In the genomic region with DNA sequence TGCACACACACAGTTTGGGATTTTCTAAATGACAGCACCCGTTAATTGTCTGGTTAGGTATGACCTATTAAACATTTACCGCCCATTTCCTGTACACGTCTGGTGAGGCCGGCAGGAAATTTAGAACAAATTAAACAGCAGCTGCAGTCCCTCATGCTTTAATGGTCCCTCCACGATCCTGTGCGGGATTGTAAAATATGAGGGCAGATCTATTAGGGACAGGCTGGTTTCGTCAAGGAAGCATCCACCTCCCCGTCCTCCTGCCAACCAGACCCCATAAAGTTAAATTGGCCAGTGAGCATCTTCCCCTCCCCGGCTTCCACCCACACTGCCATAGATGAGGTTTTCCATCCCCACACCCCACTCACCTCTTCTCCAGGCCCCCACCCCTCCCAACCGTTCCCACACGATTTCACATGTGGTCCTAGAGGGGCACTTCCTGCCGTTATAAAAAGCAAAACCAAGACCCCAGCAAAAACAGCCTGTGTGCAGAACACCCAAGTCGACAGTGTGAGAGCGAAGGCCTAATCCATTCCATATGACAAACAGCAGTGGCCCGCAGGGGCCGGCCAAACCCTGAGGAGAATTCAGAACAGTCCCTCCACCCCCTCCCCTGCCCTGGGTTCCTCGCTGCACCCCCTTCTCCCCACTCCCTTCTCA, we compare ENCODE assay signal across 18 cellular contexts.
DNase-seq lines count a peak whose midpoint lies in the region; ATAC-seq, FAIRE-seq and TF ChIP-seq lines count a peak whose summit lies in the region.
"Had no signal": no experiment of that assay in that cellular context is flagged by ENCODE, and none has a peak within 500 bp of the region (broad histone marks: within the 10 kb centered on the region; RNA-seq: fewer than 3 reads in every experiment).

No MANE protein-coding gene starts in this region.

- TF ChIP-seq POLR2A in spleen (IDR thresholded peaks at IDR 0.05) (no peak), esophagus squamous epithelium (IDR thresholded peaks at IDR 0.05) (no peak)

- H3K9me3 ChIP-seq in Loucy (ENCODE audit: insufficient read depth, low read depth, low read length) (no peaks in the 10 kb centered on the region), spleen (no peaks in the 10 kb centered on the region), esophagus squamous epithelium (no peaks in the 10 kb centered on the region)

- H3K4me1 ChIP-seq in Loucy (ENCODE audit: insufficient read depth, low read length, poor library complexity, severe bottlenecking) (peaks cover 41% of the 10 kb centered on the region), spleen (peaks cover 0 to 22% (median 1%) of the 10 kb centered on the region in 6 donors), esophagus squamous epithelium (no peaks in the 10 kb centered on the region)

- intact Hi-C loops in spleen (cut with DNase I; ENCODE audit: low total_unique reads) (no loop called here), esophagus squamous epithelium (cut with DNase I) (no loop called here)

- H3F3A ChIP-seq in Loucy (ENCODE audit: low read depth), result peaks cover 3% of the 10 kb centered on the region; the same call in 1 of the 2 replicates

- no peaks in the 10 kb centered on the region for H3K36me3 Mint-ChIP-seq in effector memory CD8-positive, alpha-beta T cell (ENCODE audit: insufficient read depth)
- H3K36me3 Mint-ChIP-seq: CD8-positive, alpha-beta T cell; IgD-negative memory B cell had no signal

- H3K9ac ChIP-seq in Loucy (ENCODE audit: low read depth, low read length, poor library complexity, severe bottlenecking), result peak overlapping the region; percentile 71

- no peak for TF ChIP-seq CTCF in Loucy (conservative IDR thresholded peaks at IDR 0.05; ENCODE audit: low read length)
- no peak for TF ChIP-seq CTCF in spleen (IDR thresholded peaks at IDR 0.05 in 8 of 11, conservative IDR thresholded peaks at IDR 0.05 in 3 of 11)
- TF ChIP-seq CTCF in esophagus squamous epithelium (IDR thresholded peaks at IDR 0.05), result no peak

- H3K4me3 ChIP-seq in Loucy (ENCODE audit: low read length, poor library complexity, severe bottlenecking) (peak overlapping the region; percentile 74), spleen (no peak overlapping the region), esophagus squamous epithelium (no peak overlapping the region)

- DNase-seq in GM18507 (ENCODE audit: extremely low spot score, insufficient read length, low read depth), result peak; percentile 9
- peak; percentile 87 for DNase-seq in left kidney (ENCODE audit: low read depth, low spot score)
- peak; percentile 12 for DNase-seq in spleen
- DNase-seq in stimulated activated CD4-positive, alpha-beta T cell treated with anti-CD3 and anti-CD28 coated beads, Interleukin-15, amount 100 ng/mL, for 24 hours, result no peak
- no peak for DNase-seq in esophagus squamous epithelium (lab: John Stamatoyannopoulos, UW)
- DNase-seq in effector memory CD8-positive, alpha-beta T cell, result no peak
- DNase-seq: C1 segment of cervical spinal cord; CD8-positive, alpha-beta T cell; DND-41; NCI-H1694 treated with DMSO at 0.1 percent for 48 hours; NCI-H2081 treated with DMSO at 0.1 percent for 48 hours; NCI-H446; NCI-H526; OCI-M1 had no signal

- peaks cover 4% of the 10 kb centered on the region; the same call in 1 of the 2 replicates for H3K79me2 ChIP-seq in Loucy (ENCODE audit: insufficient read depth, low read length)

- H3K4me1 Mint-ChIP-seq in effector memory CD8-positive, alpha-beta T cell (ENCODE audit: low read depth in 2 of 2), result no peaks in the 10 kb centered on the region

- FAIRE-seq in GM18507 (lab: Jason Lieb, UNC), result peak; percentile 35
- FAIRE-seq: GM12891 had no signal

- H3K27me3 ChIP-seq in Loucy (ENCODE audit: insufficient read depth, low read length, poor library complexity, severe bottlenecking), result no peaks in the 10 kb centered on the region
- peaks cover 0 to 39% (median 0%) of the 10 kb centered on the region in 7 donors for H3K27me3 ChIP-seq in spleen (replicated peaks in 1 of 7)
- H3K27me3 ChIP-seq in esophagus squamous epithelium, result peaks cover 0 to 37% (median 0%) of the 10 kb centered on the region in 4 donors

- H3K4me2 ChIP-seq in Loucy (ENCODE audit: low read depth, low read length, poor library complexity, severe bottlenecking), result peak overlapping the region; percentile 86

- no peaks in the 10 kb centered on the region for H4K20me1 ChIP-seq in Loucy (ENCODE audit: insufficient read depth, low read length, poor library complexity, severe bottlenecking)

- H3K27ac ChIP-seq in spleen (no peak overlapping the region), esophagus squamous epithelium (no peak overlapping the region)

- H3K36me3 ChIP-seq in Loucy (ENCODE audit: insufficient read depth, low read length), result no peaks in the 10 kb centered on the region
- H3K36me3 ChIP-seq in spleen, result no peaks in the 10 kb centered on the region
- no peaks in the 10 kb centered on the region for H3K36me3 ChIP-seq in esophagus squamous epithelium

- WGBS in spleen, 5 donors, result 63 to 72% (median 66%) methylated on average over 17 of the region's 17 CpGs
- WGBS in esophagus squamous epithelium, 2 donors, result 67 to 68% methylated on average over 15 to 17 of the region's 17 CpGs

- H3K9me2 ChIP-seq in Loucy (replicated peaks; ENCODE audit: low read depth, low read length), result no peaks in the 10 kb centered on the region

- H3K27ac Mint-ChIP-seq in effector memory CD8-positive, alpha-beta T cell, result no peak overlapping the region
- H3K27ac Mint-ChIP-seq: CD8-positive, alpha-beta T cell; IgD-negative memory B cell had no signal

- no peak for ATAC-seq in effector memory CD8-positive, alpha-beta T cell (replicated peaks)
- ATAC-seq: CD8-positive, alpha-beta T cell; Right ventricle myocardium inferior had no signal

- H3K27me3 Mint-ChIP-seq in effector memory CD8-positive, alpha-beta T cell, result peaks cover 10 to 12% of the 10 kb centered on the region in 2 donors

- no peak overlapping the region for H3K4me3 Mint-ChIP-seq in effector memory CD8-positive, alpha-beta T cell
- H3K4me3 Mint-ChIP-seq: CD8-positive, alpha-beta T cell; IgD-negative memory B cell had no signal

- H3K9me3 Mint-ChIP-seq in effector memory CD8-positive, alpha-beta T cell, result no peaks in the 10 kb centered on the region
- H3K9me3 Mint-ChIP-seq: CD8-positive, alpha-beta T cell had no signal

- peak overlapping the region; percentile 28; the same call in 1 of the 2 replicates for H2AFZ ChIP-seq in Loucy (ENCODE audit: low read length)

Comparison
In these comparisons a context has a peak if more than half of its experiments do, and no peak if none do; other contexts are left out.
1. DNase-seq: peak in GM18507 (single experiment), left kidney (single experiment) and spleen (single experiment); none in stimulated activated CD4-positive, alpha-beta T cell treated with anti-CD3 and anti-CD28 coated beads, Interleukin-15, amount 100 ng/mL, for 24 hours (single experiment), esophagus squamous epithelium (single experiment) and effector memory CD8-positive, alpha-beta T cell (0 of 3).